Comparison of ENCODE assay signal across 10 cellular contexts in the genomic region with DNA sequence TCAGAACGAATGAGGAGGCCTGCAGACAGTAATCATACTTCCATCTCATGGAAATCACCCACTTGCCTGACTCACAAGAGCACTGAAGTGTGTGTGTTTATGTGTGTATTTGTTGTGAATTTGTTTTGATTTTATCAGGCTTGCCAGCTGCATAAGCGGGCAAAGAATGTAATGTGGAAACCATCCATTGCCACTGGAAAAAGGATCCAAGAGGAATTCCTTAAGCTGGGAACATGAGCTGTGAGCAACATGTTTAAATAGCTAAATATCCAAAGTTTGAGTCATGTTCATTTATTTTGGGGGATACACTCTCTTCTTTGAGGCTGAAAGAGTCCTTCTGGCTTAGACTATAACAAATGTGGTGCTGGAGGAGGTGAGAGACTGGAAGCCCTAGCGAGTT.
DNase-seq lines count a peak whose midpoint lies in the region; ATAC-seq and TF ChIP-seq lines count a peak whose summit lies in the region.
"Had no signal": no experiment of that assay in that cellular context is flagged by ENCODE, and none has a peak within 500 bp of the region (broad histone marks: within the 10 kb centered on the region; RNA-seq: fewer than 3 reads in every experiment).

No MANE protein-coding gene starts in this region.

- ATAC-seq in GM19351 (IDR thresholded peaks at IDR 0.05; ENCODE audit: unreplicated experiment): no peak

- H3K4me1 Mint-ChIP-seq in neural crest cell: peaks cover 68% of the 10 kb centered on the region
- peaks cover 9% of the 10 kb centered on the region for H3K4me1 Mint-ChIP-seq in glutamatergic neuron (ENCODE audit: low read depth, unreplicated experiment)

- no peak overlapping the region for H3K4me3 Mint-ChIP-seq in neural crest cell
- H3K4me3 Mint-ChIP-seq in glutamatergic neuron (ENCODE audit: unreplicated experiment): no peak overlapping the region
- H3K4me3 Mint-ChIP-seq: brain had no signal

- TF ChIP-seq CTCF in neural crest cell (conservative IDR thresholded peaks at IDR 0.05) (no peak), glutamatergic neuron (IDR thresholded peaks at IDR 0.05; ENCODE audit: partially characterized antibody, unreplicated experiment) (no peak)

- DNase-seq in AG08396 (ENCODE audit: low spot score) (peak; percentile 51), M059J (ENCODE audit: low read depth) (peak; percentile 91), dedifferentiated amniotic fluid mesenchymal stem cell (ENCODE audit: extremely low spot score) (peak; percentile 93), neural crest cell (ENCODE audit: low read depth, low spot score) (no peak), glutamatergic neuron (no peak), iPS-NIHi7 (ENCODE audit: extremely low spot score) (no peak)
- no peak for DNase-seq in activated CD4-positive, alpha-beta T cell treated with anti-CD3 and anti-CD28 coated beads for 48 hours
- DNase-seq: NCI-H524 had no signal

- peak overlapping the region; percentile 16 for H3K27ac Mint-ChIP-seq in neural crest cell (ENCODE audit: unreplicated experiment)
- no peak overlapping the region for H3K27ac Mint-ChIP-seq in glutamatergic neuron (ENCODE audit: unreplicated experiment)
- H3K27ac Mint-ChIP-seq: brain had no signal

- H3K36me3 Mint-ChIP-seq in neural crest cell (ENCODE audit: low read depth) (no peaks in the 10 kb centered on the region), glutamatergic neuron (ENCODE audit: unreplicated experiment) (no peaks in the 10 kb centered on the region)
- H3K36me3 Mint-ChIP-seq: brain had no signal

- H3K27me3 Mint-ChIP-seq in neural crest cell (ENCODE audit: low read depth) (no peaks in the 10 kb centered on the region), glutamatergic neuron (ENCODE audit: unreplicated experiment) (no peaks in the 10 kb centered on the region)
- H3K27me3 Mint-ChIP-seq: brain had no signal

- H3K9me3 Mint-ChIP-seq in neural crest cell: no peaks in the 10 kb centered on the region
- H3K9me3 Mint-ChIP-seq in glutamatergic neuron (ENCODE audit: unreplicated experiment): no peaks in the 10 kb centered on the region
- H3K9me3 Mint-ChIP-seq: brain had no signal

Comparison
In these comparisons a context has a peak if more than half of its experiments do, and no peak if none do; other contexts are left out.
1. DNase-seq: peak in AG08396 (single experiment), M059J (single experiment) and dedifferentiated amniotic fluid mesenchymal stem cell (single experiment); none in neural crest cell (single experiment), activated CD4-positive, alpha-beta T cell treated with anti-CD3 and anti-CD28 coated beads for 48 hours (single experiment), glutamatergic neuron (single experiment) and iPS-NIHi7 (single experiment).